2 cellular contexts compared by ENCODE assay signal in the genomic region with DNA sequence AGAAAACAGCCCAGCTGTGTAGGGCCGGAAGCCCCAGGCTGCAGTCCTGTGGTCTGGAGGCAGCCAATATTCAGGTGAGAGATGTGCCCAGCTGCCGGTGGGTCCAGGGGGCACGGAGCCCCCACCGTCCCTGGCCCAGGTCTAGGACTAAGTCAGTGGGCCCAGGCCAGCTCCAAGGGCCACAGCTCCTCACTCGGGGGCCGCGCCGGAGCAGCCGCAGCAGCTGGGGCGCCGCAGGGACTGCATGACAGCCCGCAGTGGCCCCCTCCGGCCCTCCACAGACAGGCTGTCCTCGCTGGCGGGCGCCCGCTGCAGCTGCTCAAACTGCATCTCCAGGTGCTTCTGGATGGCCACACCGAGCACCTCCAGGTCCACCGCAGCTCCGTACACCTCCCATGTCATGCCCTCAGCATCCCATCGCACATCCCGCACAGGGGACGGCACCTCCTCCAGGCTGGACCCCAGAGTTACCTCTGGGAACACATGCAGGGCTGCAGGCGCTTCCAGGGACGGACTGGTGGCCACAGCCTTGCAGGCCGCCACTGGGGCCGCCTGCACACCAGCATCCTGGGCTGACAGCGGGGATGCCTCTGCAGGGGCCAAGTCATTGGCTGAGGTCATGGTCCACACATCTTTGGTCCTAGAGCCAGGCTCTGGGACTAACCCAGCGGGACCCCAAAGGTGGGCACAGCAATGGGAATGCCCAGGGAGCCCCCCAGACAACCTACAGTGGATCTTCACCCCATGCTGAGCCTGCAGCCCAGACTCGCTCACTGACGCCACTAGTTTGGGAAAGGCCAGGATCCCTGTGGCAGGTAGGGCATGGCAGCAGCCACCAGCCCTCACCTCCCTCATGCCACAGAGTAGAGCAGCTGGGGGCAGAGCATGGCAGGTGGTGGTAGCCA.
TF ChIP-seq lines count a peak whose summit lies in the region.

No MANE protein-coding gene starts in this region.

TF ChIP-seq in A549, 52 proteins besides CTCF, POLR2A, EP300 and RAD21:
- TF ChIP-seq ZNF302 (CRISPR knock-in tag; IDR thresholded peaks at IDR 0.05) (no peak), ZFP36 (IDR thresholded peaks at IDR 0.05; ENCODE audit: borderline replicate concordance, partially characterized antibody) (peak; percentile 58), ESRRA (IDR thresholded peaks at IDR 0.05; ENCODE audit: borderline replicate concordance, low read length) (no peak), POLR2AphosphoS2 (conservative IDR thresholded peaks at IDR 0.05; ENCODE audit: low read length) (no peak; the same call in 1 of the 2 replicates), HOXB5 (CRISPR knock-in tag; IDR thresholded peaks at IDR 0.05) (0 out of 2 replicates have a peak, but pooled peaks have one; percentile 42), TP53 (CRISPR knock-in tag; IDR thresholded peaks at IDR 0.05) (no peak)
- TF ChIP-seq, protein P1, sequence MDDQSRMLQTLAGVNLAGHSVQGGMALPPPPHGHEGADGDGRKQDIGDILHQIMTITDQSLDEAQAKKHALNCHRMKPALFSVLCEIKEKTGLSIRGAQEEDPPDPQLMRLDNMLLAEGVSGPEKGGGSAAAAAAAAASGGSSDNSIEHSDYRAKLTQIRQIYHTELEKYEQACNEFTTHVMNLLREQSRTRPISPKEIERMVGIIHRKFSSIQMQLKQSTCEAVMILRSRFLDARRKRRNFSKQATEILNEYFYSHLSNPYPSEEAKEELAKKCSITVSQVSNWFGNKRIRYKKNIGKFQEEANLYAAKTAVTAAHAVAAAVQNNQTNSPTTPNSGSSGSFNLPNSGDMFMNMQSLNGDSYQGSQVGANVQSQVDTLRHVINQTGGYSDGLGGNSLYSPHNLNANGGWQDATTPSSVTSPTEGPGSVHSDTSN (IDR thresholded peaks at IDR 0.05): peak; percentile 35
- TF ChIP-seq, protein P2, sequence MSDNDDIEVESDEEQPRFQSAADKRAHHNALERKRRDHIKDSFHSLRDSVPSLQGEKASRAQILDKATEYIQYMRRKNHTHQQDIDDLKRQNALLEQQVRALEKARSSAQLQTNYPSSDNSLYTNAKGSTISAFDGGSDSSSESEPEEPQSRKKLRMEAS (IDR thresholded peaks at IDR 0.05): no peak
TF ChIP-seq in A549: peak in this region for 3.

TF ChIP-seq in H1, 55 proteins besides CTCF, POLR2A, EP300 and RAD21:
- TF ChIP-seq, protein P2 (IDR thresholded peaks at IDR 0.05): no peak
- TF ChIP-seq CHD1 (IDR thresholded peaks at IDR 0.05; ENCODE audit: low read depth, low read length) (no peak), SRF (IDR thresholded peaks at IDR 0.05; ENCODE audit: low read depth, low read length) (no peak), SIN3A (conservative IDR thresholded peaks at IDR 0.05 in 1 of 2, IDR thresholded peaks at IDR 0.05 in 1 of 2; ENCODE audit: low read depth in 1 of 2, low read length in 2 of 2) (no peak), CREB1 (IDR thresholded peaks at IDR 0.05) (no peak), CTBP2 (IDR thresholded peaks at IDR 0.05; ENCODE audit: borderline replicate concordance, insufficient read depth, insufficient read length, low read length) (no peak), FOSL1 (IDR thresholded peaks at IDR 0.05; ENCODE audit: insufficient read depth, low read depth, low read length) (no peak), CHD2 (IDR thresholded peaks at IDR 0.05; ENCODE audit: low read length) (no peak), NANOG (IDR thresholded peaks at IDR 0.05; ENCODE audit: insufficient read depth, low read depth, low read length, poor library complexity, severe bottlenecking) (no peak), YY1 (IDR thresholded peaks at IDR 0.05; ENCODE audit: low read depth, low read length) (no peak)
- TF ChIP-seq, protein P3, sequence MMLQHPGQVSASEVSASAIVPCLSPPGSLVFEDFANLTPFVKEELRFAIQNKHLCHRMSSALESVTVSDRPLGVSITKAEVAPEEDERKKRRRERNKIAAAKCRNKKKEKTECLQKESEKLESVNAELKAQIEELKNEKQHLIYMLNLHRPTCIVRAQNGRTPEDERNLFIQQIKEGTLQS (IDR thresholded peaks at IDR 0.05; ENCODE audit: insufficient read depth, low read depth, low read length): no peak
- TF ChIP-seq, protein P4, sequence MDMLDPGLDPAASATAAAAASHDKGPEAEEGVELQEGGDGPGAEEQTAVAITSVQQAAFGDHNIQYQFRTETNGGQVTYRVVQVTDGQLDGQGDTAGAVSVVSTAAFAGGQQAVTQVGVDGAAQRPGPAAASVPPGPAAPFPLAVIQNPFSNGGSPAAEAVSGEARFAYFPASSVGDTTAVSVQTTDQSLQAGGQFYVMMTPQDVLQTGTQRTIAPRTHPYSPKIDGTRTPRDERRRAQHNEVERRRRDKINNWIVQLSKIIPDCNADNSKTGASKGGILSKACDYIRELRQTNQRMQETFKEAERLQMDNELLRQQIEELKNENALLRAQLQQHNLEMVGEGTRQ (IDR thresholded peaks at IDR 0.05; ENCODE audit: low read length): no peak
